In genomic region chr1:61389194-61389925, GRCh38 we compare ENCODE assay signal across 13 cellular contexts.
DNase-seq lines count a peak whose midpoint lies in the region; ATAC-seq, FAIRE-seq and TF ChIP-seq lines count a peak whose summit lies in the region.
"Had no signal": no experiment of that assay in that cellular context is flagged by ENCODE, and none has a peak within 500 bp of the region (broad histone marks: within the 10 kb centered on the region; RNA-seq: fewer than 3 reads in every experiment).

No MANE protein-coding gene starts in this region.

- no peak overlapping the region for H3K4me3 ChIP-seq in uterus
- H3K4me3 ChIP-seq: GM12878 had no signal

- intact Hi-C loops in uterus (cut with DNase I; ENCODE audit: low total_unique reads): no loop called here

- peak; percentile 87 for FAIRE-seq in endometrium (lab: Jason Lieb, UNC)
- FAIRE-seq: GM12878, GM18507 had no signal

- peak overlapping the region; percentile 12 to 23 for H3K27ac ChIP-seq in uterus

- TF ChIP-seq POLR2A in uterus (IDR thresholded peaks at IDR 0.05): no peak

- no peaks in the 10 kb centered on the region for H3K27me3 Mint-ChIP-seq in mesothelial cell of epicardium (ENCODE audit: low read depth)
- H3K27me3 Mint-ChIP-seq: B cell; CD4-positive, alpha-beta T cell had no signal

- peak overlapping the region; percentile 65 for H3K27ac Mint-ChIP-seq in mesothelial cell of epicardium
- H3K27ac Mint-ChIP-seq: B cell; CD4-positive, alpha-beta T cell had no signal

- no peaks in the 10 kb centered on the region for H3K27me3 ChIP-seq in uterus

- no peak overlapping the region for H3K4me3 Mint-ChIP-seq in mesothelial cell of epicardium
- H3K4me3 Mint-ChIP-seq: B cell; CD4-positive, alpha-beta T cell had no signal

- POLR2A ChIA-PET in HEK293T (lab: Yijun Ruan, JAX): no interaction called here

- H3K9me3 Mint-ChIP-seq in mesothelial cell of epicardium: peaks cover 10% of the 10 kb centered on the region

- DNase-seq in HEK293T (ENCODE audit: extremely low spot score): no peak
- no peak for DNase-seq in mesothelial cell of epicardium (ENCODE audit: low spot score in 2 of 2, unreplicated experiment in 2 of 2)
- no peak for DNase-seq in uterus
- DNase-seq in COLO829 (ENCODE audit: low spot score): no peak
- DNase-seq: C1 segment of cervical spinal cord; CD4-positive, alpha-beta T cell; DMS79 had no signal

- no peak for ATAC-seq in esophagus mucosa
- ATAC-seq in HG03432 (IDR thresholded peaks at IDR 0.05; ENCODE audit: unreplicated experiment): no peak
- ATAC-seq: GM12878 had no signal

- no peaks in the 10 kb centered on the region for H3K4me1 ChIP-seq in uterus

- CTCF ChIA-PET in HEK293T (lab: Yijun Ruan, JAX): no interaction called here

- TF ChIP-seq CTCF in mesothelial cell of epicardium (IDR thresholded peaks at IDR 0.05; ENCODE audit: unreplicated experiment) (no peak), uterus (IDR thresholded peaks at IDR 0.05) (no peak)

- H3K36me3 ChIP-seq in uterus: no peaks in the 10 kb centered on the region

- peaks cover 0 to 5% of the 10 kb centered on the region in 2 donors for H3K9me3 ChIP-seq in uterus

- H3K4me1 Mint-ChIP-seq in mesothelial cell of epicardium: peaks cover 44% of the 10 kb centered on the region

- H3K36me3 Mint-ChIP-seq in mesothelial cell of epicardium: peaks cover 56% of the 10 kb centered on the region

TF ChIP-seq in HEK293T, 16 proteins besides CTCF, POLR2A, EP300 and RAD21:
- TF ChIP-seq PKNOX1 (IDR thresholded peaks at IDR 0.05) (no peak), L3MBTL2 (conservative IDR thresholded peaks at IDR 0.05) (no peak), ZNF384 (IDR thresholded peaks at IDR 0.05) (peak; percentile 47; the same call in 1 of the 2 replicates)
